ENCODE assay signal across 19 cellular contexts in genomic region chr5:11139471-11139870, GRCh38.
DNase-seq lines count a peak whose midpoint lies in the region; ATAC-seq, FAIRE-seq and TF ChIP-seq lines count a peak whose summit lies in the region.
"Had no signal": no experiment of that assay in that cellular context is flagged by ENCODE, and none has a peak within 500 bp of the region (broad histone marks: within the 10 kb centered on the region; RNA-seq: fewer than 3 reads in every experiment).

No MANE protein-coding gene starts in this region.

- no peak overlapping the region for H3K4me3 ChIP-seq in astrocyte (ENCODE audit: insufficient read depth, low read depth, low read length)
- H3K4me3 ChIP-seq: BLaER1, MG63 had no signal

- no peak overlapping the region for H2AFZ ChIP-seq in astrocyte (ENCODE audit: low read depth, low read length)

- H3K4me3 Mint-ChIP-seq in astrocyte (ENCODE audit: unreplicated experiment) = no peak overlapping the region
- H3K4me3 Mint-ChIP-seq: CD8-positive, alpha-beta memory T cell; HFFc6 had no signal

- H3K27ac Mint-ChIP-seq in astrocyte (ENCODE audit: unreplicated experiment) = no peak overlapping the region
- H3K27ac Mint-ChIP-seq: CD8-positive, alpha-beta memory T cell; HFFc6 had no signal

- H3K27me3 ChIP-seq in astrocyte (ENCODE audit: insufficient read depth, low read length) = no peaks in the 10 kb centered on the region
- H3K27me3 ChIP-seq: BLaER1 had no signal

- peaks cover 1% of the 10 kb centered on the region for H3K36me3 Mint-ChIP-seq in astrocyte (ENCODE audit: low read depth, unreplicated experiment)
- H3K36me3 Mint-ChIP-seq: CD8-positive, alpha-beta memory T cell had no signal

- H3K9me3 ChIP-seq in astrocyte (ENCODE audit: insufficient read depth, low read depth, low read length) = no peaks in the 10 kb centered on the region
- H3K9me3 ChIP-seq: BLaER1, MG63 had no signal

- H3K27ac ChIP-seq in astrocyte (ENCODE audit: low read depth, low read length) = no peak overlapping the region
- H3K27ac ChIP-seq: 22Rv1, BLaER1 had no signal

- H3K79me2 ChIP-seq in astrocyte (ENCODE audit: insufficient read depth, low read length) = no peaks in the 10 kb centered on the region

- no peaks in the 10 kb centered on the region for H4K20me1 ChIP-seq in astrocyte (ENCODE audit: insufficient read depth, low read length)
- H4K20me1 ChIP-seq: BLaER1 had no signal

- no peaks in the 10 kb centered on the region for H3K9me3 Mint-ChIP-seq in astrocyte (ENCODE audit: unreplicated experiment)
- H3K9me3 Mint-ChIP-seq: HFFc6 had no signal

- H3K4me1 Mint-ChIP-seq in astrocyte (ENCODE audit: low read depth, unreplicated experiment) = peaks cover 10% of the 10 kb centered on the region
- H3K4me1 Mint-ChIP-seq: CD8-positive, alpha-beta memory T cell had no signal

- peak; percentile 10 for DNase-seq in DMS 273 (lab: John Stamatoyannopoulos, UW; ENCODE audit: unreplicated experiment)
- DNase-seq in DMS 273 treated with DMSO at 0.1 percent for 48 hours (lab: John Stamatoyannopoulos, UW) = no peak
- DNase-seq in astrocyte (ENCODE audit: low read depth) = peak; percentile 55
- peak; percentile 42 for DNase-seq in iPS-NIHi7 (ENCODE audit: extremely low spot score)
- no peak for DNase-seq in activated effector memory CD4-positive, alpha-beta T cell treated with anti-CD3 and anti-CD28 coated beads, Interleukin-2, amount 50 U/mL, for 16 hours
- no peak for DNase-seq in Ammon's horn (ENCODE audit: low spot score)
- DNase-seq: CD8-positive, alpha-beta memory T cell; HFFc6; KG1; MG63; NCI-H1092 treated with DMSO at 0.1 percent for 48 hours; NCI-H1694 treated with DMSO at 0.1 percent for 48 hours; NCI-H446; SHP77 had no signal

- FAIRE-seq in astrocyte (lab: Jason Lieb, UNC) = no peak
- FAIRE-seq: GM12891 had no signal

- no peak overlapping the region for H3K4me2 ChIP-seq in astrocyte (ENCODE audit: low read length)
- H3K4me2 ChIP-seq: BLaER1 had no signal

- no peaks in the 10 kb centered on the region for H3K36me3 ChIP-seq in astrocyte (ENCODE audit: insufficient read depth, low read length)
- H3K36me3 ChIP-seq: BLaER1, MG63 had no signal

- ATAC-seq in HG03565 (IDR thresholded peaks at IDR 0.05; ENCODE audit: unreplicated experiment) (no peak), HG02763 (IDR thresholded peaks at IDR 0.05; ENCODE audit: unreplicated experiment) (no peak)

- no peak overlapping the region for H3K9ac ChIP-seq in astrocyte (ENCODE audit: low read length)
- H3K9ac ChIP-seq: BLaER1 had no signal

- peaks cover 13% of the 10 kb centered on the region for H3K27me3 Mint-ChIP-seq in astrocyte (ENCODE audit: low read depth, unreplicated experiment)

- no peak for TF ChIP-seq CTCF in astrocyte (IDR thresholded peaks at IDR 0.05; ENCODE audit: insufficient read depth, low read depth, low read length)

- H3K4me1 ChIP-seq in astrocyte (ENCODE audit: insufficient read depth, low read length) = peaks cover 3% of the 10 kb centered on the region
- H3K4me1 ChIP-seq: BLaER1 had no signal

Comparison
In these comparisons a context has a peak if more than half of its experiments do, and no peak if none do; other contexts are left out.
1. DNase-seq: peak in DMS 273 (single experiment), astrocyte (single experiment) and iPS-NIHi7 (single experiment); none in DMS 273 treated with DMSO at 0.1 percent for 48 hours (single experiment), activated effector memory CD4-positive, alpha-beta T cell treated with anti-CD3 and anti-CD28 coated beads, Interleukin-2, amount 50 U/mL, for 16 hours (single experiment) and Ammon's horn (single experiment).